Comparison of ENCODE assay signal across 14 cellular contexts in the genomic region with DNA sequence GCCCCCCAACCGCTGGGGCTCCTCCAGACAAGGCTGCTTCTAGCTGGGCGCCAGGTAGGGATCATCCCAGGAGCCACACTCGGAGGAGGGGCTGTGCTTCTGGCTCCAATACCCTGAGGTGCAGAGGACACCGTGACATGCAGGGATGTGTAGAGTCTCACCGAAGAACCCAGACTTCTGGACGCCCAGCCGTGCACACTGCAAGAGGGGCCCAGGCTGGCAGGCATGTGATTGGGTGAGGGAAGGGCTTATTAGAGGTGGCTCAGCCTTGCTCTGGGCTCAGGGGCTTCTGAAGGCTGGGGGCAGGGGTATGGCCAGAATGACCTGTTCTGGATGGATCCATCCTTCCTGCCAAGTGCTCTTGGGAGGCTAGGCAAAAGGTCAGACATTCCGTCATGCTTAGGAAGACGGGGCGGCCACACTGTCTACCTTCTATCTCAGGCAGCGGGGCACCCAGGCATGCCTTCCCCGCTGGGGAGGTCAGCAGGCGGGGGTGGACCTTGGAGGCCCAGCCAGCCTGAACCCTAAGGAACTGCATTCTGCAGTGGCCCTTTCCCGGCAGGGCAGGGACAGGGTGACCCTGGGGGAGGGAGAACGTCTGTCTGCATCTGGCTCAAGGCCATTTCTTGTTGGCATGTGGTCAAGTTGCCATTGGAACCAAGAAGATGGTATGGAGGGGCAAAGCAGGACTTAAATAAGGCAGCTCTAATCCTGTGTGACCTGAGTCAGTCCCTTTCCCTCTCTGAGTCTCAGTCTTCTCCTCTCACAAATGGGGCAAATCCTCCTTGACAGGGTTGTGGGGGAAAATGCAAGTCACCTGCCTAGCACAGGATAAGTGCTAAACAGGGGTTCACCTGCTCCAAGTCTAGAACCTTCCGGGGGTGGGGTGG. TPM values are rescaled to one million over a fixed set of nuclear protein-coding genes. Genes with fewer than 3 reads are reported as not detected.
DNase-seq lines count a peak whose midpoint lies in the region; ATAC-seq, FAIRE-seq and TF ChIP-seq lines count a peak whose summit lies in the region.
"Had no signal": no experiment of that assay in that cellular context is flagged by ENCODE, and none has a peak within 500 bp of the region (broad histone marks: within the 10 kb centered on the region; RNA-seq: fewer than 3 reads in every experiment).

No MANE protein-coding gene starts in this region.

- TF ChIP-seq POLR2A in adrenal gland (IDR thresholded peaks at IDR 0.05), result no peak

- no peak overlapping the region for H2BK12ac ChIP-seq in H9 (ENCODE audit: insufficient read length, low read depth, low read length)

- intact Hi-C loops in adrenal gland (cut with DNase I), result no loop called here

- no peak overlapping the region for H3T11ph ChIP-seq in H9 (ENCODE audit: low read length)

- no peak overlapping the region for H3K56ac ChIP-seq in H9 (ENCODE audit: insufficient read length, low read depth, low read length)

- no peak overlapping the region for H3K4me2 ChIP-seq in H9 (ENCODE audit: insufficient read depth, insufficient read length, low read length)
- peak overlapping the region; percentile 94 for H3K4me2 ChIP-seq in keratinocyte (ENCODE audit: control insufficient read depth, extremely low read depth, insufficient read depth, low read depth, low read length)
- H3K4me2 ChIP-seq in smooth muscle cell, result peak overlapping the region; percentile 46

- FAIRE-seq in keratinocyte (lab: Jason Lieb, UNC), result no peak
- FAIRE-seq: H54 had no signal

- peaks cover 12% of the 10 kb centered on the region for H3K27me3 Mint-ChIP-seq in H9 (ENCODE audit: low read depth)
- H3K27me3 Mint-ChIP-seq: central memory CD8-positive, alpha-beta T cell had no signal

- H3K27ac ChIP-seq in H9 (ENCODE audit: insufficient read length, low read depth, low read length) (no peak overlapping the region), adrenal gland (peak overlapping the region in 2 of 5 donors; percentile 49 to 74), keratinocyte (ENCODE audit: control insufficient read depth, insufficient read depth, low read length) (peak overlapping the region; percentile 91), smooth muscle cell (ENCODE audit: low read depth) (peak overlapping the region; percentile 82)
- H3K27ac ChIP-seq: SJCRH30, tibial artery had no signal

- peak overlapping the region; percentile 16 for H3K18ac ChIP-seq in H9 (ENCODE audit: insufficient read length, low read depth, low read length)

- H2BK120ac ChIP-seq in H9 (ENCODE audit: low read depth, low read length, poor library complexity, severe bottlenecking), result no peak overlapping the region

- WGBS in H9 (ENCODE audit: extremely low coverage, insufficient read length, low lambda C conversion rate), result no CpG with 5 or more reads among the region's 16 CpGs
- WGBS in adrenal gland, 4 donors, result 48 to 92% (median 68%) methylated on average over 4 to 16 of the region's 16 CpGs
- WGBS in smooth muscle cell (ENCODE audit: low lambda C conversion rate), result 81% methylated on average over 16 of the region's 16 CpGs

- H3K4me1 ChIP-seq in H9 (ENCODE audit: insufficient read depth, low read length), result no peaks in the 10 kb centered on the region
- H3K4me1 ChIP-seq in adrenal gland (replicated peaks in 1 of 2), result peaks cover 14 to 30% of the 10 kb centered on the region in 2 donors
- peaks cover 69% of the 10 kb centered on the region for H3K4me1 ChIP-seq in keratinocyte (ENCODE audit: control insufficient read depth, extremely low read depth, insufficient read depth, low read length)
- H3K4me1 ChIP-seq in smooth muscle cell (ENCODE audit: low read depth), result peaks cover 6% of the 10 kb centered on the region

- H4K8ac ChIP-seq in H9 (replicated peaks; ENCODE audit: insufficient read length, low read depth, low read length), result no peak overlapping the region

- H3K79me2 ChIP-seq in H9 (ENCODE audit: insufficient read depth, low read length), result no peaks in the 10 kb centered on the region
- H3K79me2 ChIP-seq in keratinocyte (ENCODE audit: control insufficient read depth, insufficient read depth, low read length), result peaks cover 40% of the 10 kb centered on the region
- H3K79me2 ChIP-seq in smooth muscle cell (ENCODE audit: low read depth), result no peaks in the 10 kb centered on the region

- peaks cover 19% of the 10 kb centered on the region for H3F3A ChIP-seq in smooth muscle cell (ENCODE audit: low read depth)

- H3K79me1 ChIP-seq in H9 (ENCODE audit: insufficient read depth, low read depth, low read length, poor library complexity, severe bottlenecking), result no peaks in the 10 kb centered on the region

- no peak overlapping the region for H2AFZ ChIP-seq in H9 (ENCODE audit: low read length)
- no peak overlapping the region for H2AFZ ChIP-seq in keratinocyte (ENCODE audit: control insufficient read depth, low read length)
- H2AFZ ChIP-seq in smooth muscle cell (ENCODE audit: low read depth), result no peak overlapping the region

- no peak overlapping the region for H2BK20ac ChIP-seq in H9 (ENCODE audit: low read depth, low read length, poor library complexity, severe bottlenecking)

- peaks cover 32 to 76% of the 10 kb centered on the region in 2 experiments for H3K4me1 Mint-ChIP-seq in H9

- no peak overlapping the region for H3K14ac ChIP-seq in H9 (ENCODE audit: insufficient read depth, low read length)

- H3K36me3 ChIP-seq in adrenal gland (replicated peaks in 1 of 2) (no peaks in the 10 kb centered on the region), keratinocyte (ENCODE audit: control insufficient read depth in 2 of 2, extremely low read depth in 1 of 2, insufficient read depth in 2 of 2, low read length in 2 of 2) (peaks cover 2 to 7% of the 10 kb centered on the region in 2 experiments), smooth muscle cell (ENCODE audit: low read depth) (no peaks in the 10 kb centered on the region)
- H3K36me3 ChIP-seq: SJCRH30, tibial artery had no signal

- H4K5ac ChIP-seq in H9 (ENCODE audit: insufficient read length, low read depth, low read length), result no peak overlapping the region

- dilution Hi-C loops in keratinocyte (cut with MboI; ENCODE audit: extremely low pct_ligation_motif_present, low sequenced_read_pairs), result no loop called here

- H3K9ac ChIP-seq in H9 (ENCODE audit: extremely low read depth, insufficient read length, low read length) (no peak overlapping the region), keratinocyte (ENCODE audit: control insufficient read depth, extremely low read depth, insufficient read depth, low read length) (peak overlapping the region; percentile 87), smooth muscle cell (ENCODE audit: low read depth) (no peak overlapping the region)

- no peak for ATAC-seq in GM19351 (IDR thresholded peaks at IDR 0.05; ENCODE audit: unreplicated experiment)

- DNase-seq in H9 (no peak), adrenal gland (peak in 5 of 7 donors; percentile 45 to 71 (median 49)), keratinocyte (ENCODE audit: low read depth, low spot score) (no peak), smooth muscle cell (lab: John Stamatoyannopoulos, UW; ENCODE audit: unreplicated experiment) (no peak), NCI-H2227 treated with DMSO at 0.1 percent for 48 hours (lab: John Stamatoyannopoulos, UW) (no peak), NCI-H2107 treated with DMSO at 0.1 percent for 48 hours (lab: John Stamatoyannopoulos, UW; ENCODE audit: unreplicated experiment) (no peak), Kasumi-1 (lab: John Stamatoyannopoulos, UW) (no peak)
- DNase-seq: Karpas-422 had no signal

- H4K20me1 ChIP-seq in H9 (ENCODE audit: control insufficient read depth, insufficient read depth, insufficient read length), result no peaks in the 10 kb centered on the region
- peaks cover 3% of the 10 kb centered on the region for H4K20me1 ChIP-seq in keratinocyte (ENCODE audit: control insufficient read depth, extremely low read depth, insufficient read depth, low read length)
- H4K20me1 ChIP-seq in smooth muscle cell (ENCODE audit: low read depth), result no peaks in the 10 kb centered on the region

- H3K4ac ChIP-seq in H9 (ENCODE audit: low read depth, low read length), result no peak overlapping the region

- H3K27ac Mint-ChIP-seq in H9, result peak overlapping the region in 1 of 3 experiments; percentile 82; a peak in 1 of 7 replicates

- H3K27me3 ChIP-seq in H9 (ENCODE audit: insufficient read depth, low read length) (no peaks in the 10 kb centered on the region), adrenal gland (no peaks in the 10 kb centered on the region), keratinocyte (ENCODE audit: control insufficient read depth, extremely low read depth, insufficient read depth, low read length) (no peaks in the 10 kb centered on the region), smooth muscle cell (ENCODE audit: low read depth) (no peaks in the 10 kb centered on the region)

- H3K23ac ChIP-seq in H9 (ENCODE audit: insufficient read length, low read depth, low read length), result no peak overlapping the region

- no peak overlapping the region for H3K4me3 Mint-ChIP-seq in H9
- H3K4me3 Mint-ChIP-seq: central memory CD8-positive, alpha-beta T cell had no signal

- TF ChIP-seq CTCF in H9 (conservative IDR thresholded peaks at IDR 0.05) (no peak), adrenal gland (IDR thresholded peaks at IDR 0.05) (no peak), keratinocyte (optimal IDR thresholded peaks at IDR 0.05 in 1 of 3, IDR thresholded peaks at IDR 0.05 in 1 of 3, conservative IDR thresholded peaks at IDR 0.05 in 1 of 3; ENCODE audit: extremely low read depth in 1 of 3, insufficient read depth in 2 of 3, low read length in 3 of 3) (no peak), smooth muscle cell (IDR thresholded peaks at IDR 0.05; ENCODE audit: borderline replicate concordance, insufficient read depth, poor library complexity, severe bottlenecking) (no peak)

- H2BK5ac ChIP-seq in H9 (ENCODE audit: insufficient read length, low read length), result no peak overlapping the region

- H2AK5ac ChIP-seq in H9 (ENCODE audit: insufficient read length, low read length), result no peak overlapping the region

- H3K9me1 ChIP-seq in keratinocyte (ENCODE audit: control insufficient read depth, extremely low read depth, insufficient read depth, low read length), result no peaks in the 10 kb centered on the region

- no peaks in the 10 kb centered on the region for H3K9me3 Mint-ChIP-seq in H9
- H3K9me3 Mint-ChIP-seq: central memory CD8-positive, alpha-beta T cell had no signal

- H4K91ac ChIP-seq in H9 (ENCODE audit: insufficient read length, low read depth, low read length), result no peak overlapping the region

- no peak overlapping the region for H2BK15ac ChIP-seq in H9 (ENCODE audit: low read depth, low read length)

- H3K36me3 Mint-ChIP-seq in H9 (ENCODE audit: insufficient read depth in 1 of 3, low read depth in 3 of 3), result no peaks in the 10 kb centered on the region; a peak in 1 of 7 replicates

- no peaks in the 10 kb centered on the region for H3K23me2 ChIP-seq in H9 (ENCODE audit: insufficient read length, low read depth, low read length, poor library complexity, severe bottlenecking)

- H3K9me3 ChIP-seq in H9 (ENCODE audit: control insufficient read depth, low read depth, low read length) (no peaks in the 10 kb centered on the region), adrenal gland (replicated peaks in 1 of 3) (no peaks in the 10 kb centered on the region), keratinocyte (ENCODE audit: control insufficient read depth, low read depth, low read length) (no peaks in the 10 kb centered on the region), smooth muscle cell (replicated peaks; ENCODE audit: low read depth) (no peaks in the 10 kb centered on the region)
- H3K9me3 ChIP-seq: SJCRH30, tibial artery had no signal

- H3K4me3 ChIP-seq in adrenal gland, result no peak overlapping the region
- H3K4me3 ChIP-seq in keratinocyte (ENCODE audit: control insufficient read depth in 2 of 3, extremely low read depth in 1 of 3, insufficient read depth in 2 of 3, low read depth in 1 of 3, low read length in 3 of 3), result peak overlapping the region in 2 of 3 experiments; percentile 20 to 31
- no peak overlapping the region for H3K4me3 ChIP-seq in smooth muscle cell
- H3K4me3 ChIP-seq: SJCRH30, tibial artery had no signal

RNA-seq across cellular contexts. Expression of a gene that starts 5.8 kb away (rescaled TPM):
- 0.57 and 1.1 TPM in 2 replicates for total RNA-seq in H9 (2021)
- 10 to 100 TPM; 14.4 to 69.9 (median 44.5) TPM for total RNA-seq in adrenal gland
- 10 to 100 TPM; 14.7 to 45.0 (median 19.8) TPM for polyA plus RNA-seq in adrenal gland
- polyA plus RNA-seq in keratinocyte, result 28.4 to 94.9 TPM (median 38.4 TPM) in 3 replicates
- polyA plus RNA-seq in keratinocyte (2011; ENCODE audit: low read depth), result 47.7 TPM
- polyA plus RNA-seq in keratinocyte (2011; cell fraction: cytosol; rRNA removed), result 37.4 and 46.7 TPM in 2 replicates
- 182 and 187 TPM in 2 replicates for polyA plus RNA-seq in keratinocyte (2011; cell fraction: nucleus; rRNA removed)
- 114 and 163 TPM in 2 replicates for polyA plus RNA-seq in keratinocyte (2012; ENCODE audit: low replicate concordance)
- polyA minus RNA-seq in keratinocyte, result 44.0 to 194 TPM (median 63.1 TPM) in 3 replicates
- 65.6 TPM for polyA minus RNA-seq in keratinocyte (2011; cell fraction: cytosol; rRNA and poly(A)+ RNA removed)
- 116 and 131 TPM in 2 replicates for polyA minus RNA-seq in keratinocyte (2011; cell fraction: nucleus; rRNA and poly(A)+ RNA removed)
- total RNA-seq in smooth muscle cell, result 27.3 and 32.0 TPM in 2 replicates
- polyA plus RNA-seq in smooth muscle cell, result 15.3 and 71.2 TPM in 2 replicates

RNA-seq across cellular contexts. Expression of a gene that starts 45.5 kb away (rescaled TPM):
- total RNA-seq in H9 (2021), result 0.46 and 0.64 TPM in 2 replicates
- total RNA-seq in adrenal gland, result 1 to 10 TPM in 1 of 8 donors, under 1 TPM in 4, not detected in 3; 0.14 to 1.5 (median 0.50) TPM
- polyA plus RNA-seq in adrenal gland, result 1 to 10 TPM in 1 of 3 donors, under 1 TPM in 2; 0.20 to 2.0 (median 0.40) TPM
- not detected in 3 replicates for polyA plus RNA-seq in keratinocyte
- not detected for polyA plus RNA-seq in keratinocyte (2011; ENCODE audit: low read depth)
- not detected in 2 replicates for polyA plus RNA-seq in keratinocyte (2011; cell fraction: cytosol; rRNA removed)
- polyA plus RNA-seq in keratinocyte (2011; cell fraction: nucleus; rRNA removed), result 0.04 and 0.16 TPM in 2 replicates
- polyA plus RNA-seq in keratinocyte (2012; ENCODE audit: low replicate concordance), result not detected in 2 replicates
- 0.16 TPM in 1 of 3 replicates, not detected in the others for polyA minus RNA-seq in keratinocyte
- polyA minus RNA-seq in keratinocyte (2011; cell fraction: cytosol; rRNA and poly(A)+ RNA removed), result not detected
- polyA minus RNA-seq in keratinocyte (2011; cell fraction: nucleus; rRNA and poly(A)+ RNA removed), result not detected in 2 replicates
- 0.13 TPM in 1 of 2 replicates, not detected in the other for total RNA-seq in smooth muscle cell
- polyA plus RNA-seq in smooth muscle cell, result not detected in 2 replicates
- total RNA-seq: fibroblast of villous mesenchyme, SJCRH30 had no signal

Comparison
In these comparisons a context has a peak if more than half of its experiments do, and no peak if none do; other contexts are left out.
1. DNase-seq: peak in adrenal gland (5 of 7); none in H9 (single experiment), keratinocyte (single experiment), smooth muscle cell (single experiment), NCI-H2227 treated with DMSO at 0.1 percent for 48 hours (single experiment), NCI-H2107 treated with DMSO at 0.1 percent for 48 hours (single experiment) and Kasumi-1 (0 of 2).
2. H3K4me3 ChIP-seq: peak in keratinocyte (2 of 3); none in adrenal gland (0 of 4) and smooth muscle cell (single experiment).